Comparison of ENCODE assay signal across 2 cellular contexts in the genomic region with DNA sequence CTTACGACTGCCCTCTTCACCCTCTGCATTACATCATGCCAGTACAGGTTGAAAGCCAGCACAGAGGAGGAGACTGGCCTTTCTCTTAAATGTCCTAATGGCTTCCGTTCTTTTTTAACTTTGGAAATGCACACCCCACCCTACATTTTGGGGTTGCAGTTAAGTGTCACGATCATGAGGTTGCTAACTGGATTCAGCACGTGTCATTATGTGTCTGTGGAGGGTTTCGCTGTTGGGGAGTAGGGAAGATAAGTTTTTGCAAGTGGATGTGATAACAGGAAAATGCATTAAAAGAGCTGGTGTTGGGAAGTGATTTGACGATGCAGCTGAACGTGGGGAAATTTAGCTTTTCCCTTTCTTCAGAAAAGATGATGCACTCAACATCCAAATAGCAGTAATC.
A peak's percentile ranks its signal among the peaks of the same experiment; 100 is the strongest.
TF ChIP-seq lines count a peak whose summit lies in the region.

No MANE protein-coding gene starts in this region.

TF ChIP-seq in GM23338, 12 proteins besides CTCF, POLR2A, EP300 and RAD21:
- TF ChIP-seq ZNF331 (CRISPR knock-in tag; IDR thresholded peaks at IDR 0.05; ENCODE audit: low read depth) = no peak
- TF ChIP-seq NANOG (IDR thresholded peaks at IDR 0.05; ENCODE audit: borderline replicate concordance) = no peak
- TF ChIP-seq EZH2 (IDR thresholded peaks at IDR 0.05; ENCODE audit: low read depth, unreplicated experiment) = no peak
- TF ChIP-seq EZH2phosphoT487 (IDR thresholded peaks at IDR 0.05; ENCODE audit: unreplicated experiment) = no peak
- TF ChIP-seq, protein P1, sequence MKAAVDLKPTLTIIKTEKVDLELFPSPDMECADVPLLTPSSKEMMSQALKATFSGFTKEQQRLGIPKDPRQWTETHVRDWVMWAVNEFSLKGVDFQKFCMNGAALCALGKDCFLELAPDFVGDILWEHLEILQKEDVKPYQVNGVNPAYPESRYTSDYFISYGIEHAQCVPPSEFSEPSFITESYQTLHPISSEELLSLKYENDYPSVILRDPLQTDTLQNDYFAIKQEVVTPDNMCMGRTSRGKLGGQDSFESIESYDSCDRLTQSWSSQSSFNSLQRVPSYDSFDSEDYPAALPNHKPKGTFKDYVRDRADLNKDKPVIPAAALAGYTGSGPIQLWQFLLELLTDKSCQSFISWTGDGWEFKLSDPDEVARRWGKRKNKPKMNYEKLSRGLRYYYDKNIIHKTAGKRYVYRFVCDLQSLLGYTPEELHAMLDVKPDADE (IDR thresholded peaks at IDR 0.05) = no peak

TF ChIP-seq in K562, 482 proteins besides CTCF, POLR2A, EP300 and RAD21 (continues in another document):
- TF ChIP-seq PHB2 (IDR thresholded peaks at IDR 0.05; ENCODE audit: low read depth) = no peak
- TF ChIP-seq TCF3 (CRISPR knock-in tag; IDR thresholded peaks at IDR 0.05) = no peak
- TF ChIP-seq EHMT2 (IDR thresholded peaks at IDR 0.05) = no peak
- no peak for TF ChIP-seq HMGN3 (IDR thresholded peaks at IDR 0.05; ENCODE audit: borderline replicate concordance, extremely low read depth, insufficient read length, low read depth, low read length)
- TF ChIP-seq ZNF3 (CRISPR knock-in tag; IDR thresholded peaks at IDR 0.05) = no peak
- no peak for TF ChIP-seq ZNF77 (CRISPR knock-in tag; IDR thresholded peaks at IDR 0.05)
- TF ChIP-seq ZNF408 (CRISPR knock-in tag; IDR thresholded peaks at IDR 0.05; ENCODE audit: low read depth) = no peak
- peak in 1 of 2 experiments; percentile 43; a peak in 1 of 4 replicates for TF ChIP-seq HDAC1 (IDR thresholded peaks at IDR 0.05)
- TF ChIP-seq, protein P2, sequence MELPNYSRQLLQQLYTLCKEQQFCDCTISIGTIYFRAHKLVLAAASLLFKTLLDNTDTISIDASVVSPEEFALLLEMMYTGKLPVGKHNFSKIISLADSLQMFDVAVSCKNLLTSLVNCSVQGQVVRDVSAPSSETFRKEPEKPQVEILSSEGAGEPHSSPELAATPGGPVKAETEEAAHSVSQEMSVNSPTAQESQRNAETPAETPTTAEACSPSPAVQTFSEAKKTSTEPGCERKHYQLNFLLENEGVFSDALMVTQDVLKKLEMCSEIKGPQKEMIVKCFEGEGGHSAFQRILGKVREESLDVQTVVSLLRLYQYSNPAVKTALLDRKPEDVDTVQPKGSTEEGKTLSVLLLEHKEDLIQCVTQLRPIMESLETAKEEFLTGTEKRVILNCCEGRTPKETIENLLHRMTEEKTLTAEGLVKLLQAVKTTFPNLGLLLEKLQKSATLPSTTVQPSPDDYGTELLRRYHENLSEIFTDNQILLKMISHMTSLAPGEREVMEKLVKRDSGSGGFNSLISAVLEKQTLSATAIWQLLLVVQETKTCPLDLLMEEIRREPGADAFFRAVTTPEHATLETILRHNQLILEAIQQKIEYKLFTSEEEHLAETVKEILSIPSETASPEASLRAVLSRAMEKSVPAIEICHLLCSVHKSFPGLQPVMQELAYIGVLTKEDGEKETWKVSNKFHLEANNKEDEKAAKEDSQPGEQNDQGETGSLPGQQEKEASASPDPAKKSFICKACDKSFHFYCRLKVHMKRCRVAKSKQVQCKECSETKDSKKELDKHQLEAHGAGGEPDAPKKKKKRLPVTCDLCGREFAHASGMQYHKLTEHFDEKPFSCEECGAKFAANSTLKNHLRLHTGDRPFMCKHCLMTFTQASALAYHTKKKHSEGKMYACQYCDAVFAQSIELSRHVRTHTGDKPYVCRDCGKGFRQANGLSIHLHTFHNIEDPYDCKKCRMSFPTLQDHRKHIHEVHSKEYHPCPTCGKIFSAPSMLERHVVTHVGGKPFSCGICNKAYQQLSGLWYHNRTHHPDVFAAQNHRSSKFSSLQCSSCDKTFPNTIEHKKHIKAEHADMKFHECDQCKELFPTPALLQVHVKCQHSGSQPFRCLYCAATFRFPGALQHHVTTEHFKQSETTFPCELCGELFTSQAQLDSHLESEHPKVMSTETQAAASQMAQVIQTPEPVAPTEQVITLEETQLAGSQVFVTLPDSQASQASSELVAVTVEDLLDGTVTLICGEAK (IDR thresholded peaks at IDR 0.05) = peak; percentile 8
- TF ChIP-seq, protein P2 (CRISPR knock-in tag; IDR thresholded peaks at IDR 0.05) = no peak
- TF ChIP-seq CEBPG (CRISPR knock-in tag; IDR thresholded peaks at IDR 0.05) = no peak
- TF ChIP-seq CEBPG (tag; conservative IDR thresholded peaks at IDR 0.05 in 1 of 2, IDR thresholded peaks at IDR 0.05 in 1 of 2) = peak in 1 of 2 experiments; percentile 45; a peak in 1 of 4 replicates
- no peak for TF ChIP-seq SMARCB1 (IDR thresholded peaks at IDR 0.05; ENCODE audit: insufficient read length, low read depth)
- no peak for TF ChIP-seq FOXM1 (IDR thresholded peaks at IDR 0.05; ENCODE audit: low read depth)
- TF ChIP-seq FOXM1 (CRISPR knock-in tag; IDR thresholded peaks at IDR 0.05; ENCODE audit: low read depth) = no peak
- TF ChIP-seq ZNF75A (CRISPR knock-in tag; IDR thresholded peaks at IDR 0.05) = no peak
- no peak for TF ChIP-seq HCFC1 (IDR thresholded peaks at IDR 0.05; ENCODE audit: low read depth, low read length)
- no peak for TF ChIP-seq PML (IDR thresholded peaks at IDR 0.05; ENCODE audit: low read length)
- 0 out of 2 replicates have a peak, but pooled peaks have one; percentile 28 for TF ChIP-seq ZNF311 (CRISPR knock-in tag; IDR thresholded peaks at IDR 0.05)
- no peak for TF ChIP-seq NBN (IDR thresholded peaks at IDR 0.05; ENCODE audit: low read depth)
- TF ChIP-seq, protein P3, sequence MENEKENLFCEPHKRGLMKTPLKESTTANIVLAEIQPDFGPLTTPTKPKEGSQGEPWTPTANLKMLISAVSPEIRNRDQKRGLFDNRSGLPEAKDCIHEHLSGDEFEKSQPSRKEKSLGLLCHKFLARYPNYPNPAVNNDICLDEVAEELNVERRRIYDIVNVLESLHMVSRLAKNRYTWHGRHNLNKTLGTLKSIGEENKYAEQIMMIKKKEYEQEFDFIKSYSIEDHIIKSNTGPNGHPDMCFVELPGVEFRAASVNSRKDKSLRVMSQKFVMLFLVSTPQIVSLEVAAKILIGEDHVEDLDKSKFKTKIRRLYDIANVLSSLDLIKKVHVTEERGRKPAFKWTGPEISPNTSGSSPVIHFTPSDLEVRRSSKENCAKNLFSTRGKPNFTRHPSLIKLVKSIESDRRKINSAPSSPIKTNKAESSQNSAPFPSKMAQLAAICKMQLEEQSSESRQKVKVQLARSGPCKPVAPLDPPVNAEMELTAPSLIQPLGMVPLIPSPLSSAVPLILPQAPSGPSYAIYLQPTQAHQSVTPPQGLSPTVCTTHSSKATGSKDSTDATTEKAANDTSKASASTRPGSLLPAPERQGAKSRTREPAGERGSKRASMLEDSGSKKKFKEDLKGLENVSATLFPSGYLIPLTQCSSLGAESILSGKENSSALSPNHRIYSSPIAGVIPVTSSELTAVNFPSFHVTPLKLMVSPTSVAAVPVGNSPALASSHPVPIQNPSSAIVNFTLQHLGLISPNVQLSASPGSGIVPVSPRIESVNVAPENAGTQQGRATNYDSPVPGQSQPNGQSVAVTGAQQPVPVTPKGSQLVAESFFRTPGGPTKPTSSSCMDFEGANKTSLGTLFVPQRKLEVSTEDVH (IDR thresholded peaks at IDR 0.05; ENCODE audit: low read depth, partially characterized antibody) = peak; percentile 45
- TF ChIP-seq JUND (IDR thresholded peaks at IDR 0.05; ENCODE audit: borderline replicate concordance, low read depth, low read length) = no peak
- TF ChIP-seq JUND (tag; IDR thresholded peaks at IDR 0.05; ENCODE audit: borderline replicate concordance, low read depth, low read length) = no peak
- TF ChIP-seq, protein P4, sequence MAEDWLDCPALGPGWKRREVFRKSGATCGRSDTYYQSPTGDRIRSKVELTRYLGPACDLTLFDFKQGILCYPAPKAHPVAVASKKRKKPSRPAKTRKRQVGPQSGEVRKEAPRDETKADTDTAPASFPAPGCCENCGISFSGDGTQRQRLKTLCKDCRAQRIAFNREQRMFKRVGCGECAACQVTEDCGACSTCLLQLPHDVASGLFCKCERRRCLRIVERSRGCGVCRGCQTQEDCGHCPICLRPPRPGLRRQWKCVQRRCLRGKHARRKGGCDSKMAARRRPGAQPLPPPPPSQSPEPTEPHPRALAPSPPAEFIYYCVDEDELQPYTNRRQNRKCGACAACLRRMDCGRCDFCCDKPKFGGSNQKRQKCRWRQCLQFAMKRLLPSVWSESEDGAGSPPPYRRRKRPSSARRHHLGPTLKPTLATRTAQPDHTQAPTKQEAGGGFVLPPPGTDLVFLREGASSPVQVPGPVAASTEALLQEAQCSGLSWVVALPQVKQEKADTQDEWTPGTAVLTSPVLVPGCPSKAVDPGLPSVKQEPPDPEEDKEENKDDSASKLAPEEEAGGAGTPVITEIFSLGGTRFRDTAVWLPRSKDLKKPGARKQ (CRISPR knock-in tag; IDR thresholded peaks at IDR 0.05) = no peak
- TF ChIP-seq, protein P5, sequence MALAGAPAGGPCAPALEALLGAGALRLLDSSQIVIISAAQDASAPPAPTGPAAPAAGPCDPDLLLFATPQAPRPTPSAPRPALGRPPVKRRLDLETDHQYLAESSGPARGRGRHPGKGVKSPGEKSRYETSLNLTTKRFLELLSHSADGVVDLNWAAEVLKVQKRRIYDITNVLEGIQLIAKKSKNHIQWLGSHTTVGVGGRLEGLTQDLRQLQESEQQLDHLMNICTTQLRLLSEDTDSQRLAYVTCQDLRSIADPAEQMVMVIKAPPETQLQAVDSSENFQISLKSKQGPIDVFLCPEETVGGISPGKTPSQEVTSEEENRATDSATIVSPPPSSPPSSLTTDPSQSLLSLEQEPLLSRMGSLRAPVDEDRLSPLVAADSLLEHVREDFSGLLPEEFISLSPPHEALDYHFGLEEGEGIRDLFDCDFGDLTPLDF (CRISPR knock-in tag; IDR thresholded peaks at IDR 0.05) = no peak
- TF ChIP-seq ZNF316 (IDR thresholded peaks at IDR 0.05) = no peak
- TF ChIP-seq MCM7 (IDR thresholded peaks at IDR 0.05) = no peak
- no peak for TF ChIP-seq SRSF3 (IDR thresholded peaks at IDR 0.05; ENCODE audit: insufficient read depth, low read length)
- TF ChIP-seq FOXA3 (CRISPR knock-in tag; conservative IDR thresholded peaks at IDR 0.05 in 1 of 2, IDR thresholded peaks at IDR 0.05 in 1 of 2) = 0 out of 4 replicates have a peak, but pooled peaks of 1 of the 2 experiments have one; percentile 14
- TF ChIP-seq, protein P6, sequence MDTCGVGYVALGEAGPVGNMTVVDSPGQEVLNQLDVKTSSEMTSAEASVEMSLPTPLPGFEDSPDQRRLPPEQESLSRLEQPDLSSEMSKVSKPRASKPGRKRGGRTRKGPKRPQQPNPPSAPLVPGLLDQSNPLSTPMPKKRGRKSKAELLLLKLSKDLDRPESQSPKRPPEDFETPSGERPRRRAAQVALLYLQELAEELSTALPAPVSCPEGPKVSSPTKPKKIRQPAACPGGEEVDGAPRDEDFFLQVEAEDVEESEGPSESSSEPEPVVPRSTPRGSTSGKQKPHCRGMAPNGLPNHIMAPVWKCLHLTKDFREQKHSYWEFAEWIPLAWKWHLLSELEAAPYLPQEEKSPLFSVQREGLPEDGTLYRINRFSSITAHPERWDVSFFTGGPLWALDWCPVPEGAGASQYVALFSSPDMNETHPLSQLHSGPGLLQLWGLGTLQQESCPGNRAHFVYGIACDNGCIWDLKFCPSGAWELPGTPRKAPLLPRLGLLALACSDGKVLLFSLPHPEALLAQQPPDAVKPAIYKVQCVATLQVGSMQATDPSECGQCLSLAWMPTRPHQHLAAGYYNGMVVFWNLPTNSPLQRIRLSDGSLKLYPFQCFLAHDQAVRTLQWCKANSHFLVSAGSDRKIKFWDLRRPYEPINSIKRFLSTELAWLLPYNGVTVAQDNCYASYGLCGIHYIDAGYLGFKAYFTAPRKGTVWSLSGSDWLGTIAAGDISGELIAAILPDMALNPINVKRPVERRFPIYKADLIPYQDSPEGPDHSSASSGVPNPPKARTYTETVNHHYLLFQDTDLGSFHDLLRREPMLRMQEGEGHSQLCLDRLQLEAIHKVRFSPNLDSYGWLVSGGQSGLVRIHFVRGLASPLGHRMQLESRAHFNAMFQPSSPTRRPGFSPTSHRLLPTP (IDR thresholded peaks at IDR 0.05; ENCODE audit: borderline replicate concordance, extremely low read depth, insufficient read length) = no peak
- TF ChIP-seq MAFG (tag; conservative IDR thresholded peaks at IDR 0.05) = 0 out of 2 replicates have a peak, but pooled peaks have one; percentile 11
- no peak for TF ChIP-seq KAT8 (IDR thresholded peaks at IDR 0.05; ENCODE audit: low read depth)
- no peak for TF ChIP-seq NUFIP1 (IDR thresholded peaks at IDR 0.05; ENCODE audit: partially characterized antibody)
- TF ChIP-seq, protein P7, sequence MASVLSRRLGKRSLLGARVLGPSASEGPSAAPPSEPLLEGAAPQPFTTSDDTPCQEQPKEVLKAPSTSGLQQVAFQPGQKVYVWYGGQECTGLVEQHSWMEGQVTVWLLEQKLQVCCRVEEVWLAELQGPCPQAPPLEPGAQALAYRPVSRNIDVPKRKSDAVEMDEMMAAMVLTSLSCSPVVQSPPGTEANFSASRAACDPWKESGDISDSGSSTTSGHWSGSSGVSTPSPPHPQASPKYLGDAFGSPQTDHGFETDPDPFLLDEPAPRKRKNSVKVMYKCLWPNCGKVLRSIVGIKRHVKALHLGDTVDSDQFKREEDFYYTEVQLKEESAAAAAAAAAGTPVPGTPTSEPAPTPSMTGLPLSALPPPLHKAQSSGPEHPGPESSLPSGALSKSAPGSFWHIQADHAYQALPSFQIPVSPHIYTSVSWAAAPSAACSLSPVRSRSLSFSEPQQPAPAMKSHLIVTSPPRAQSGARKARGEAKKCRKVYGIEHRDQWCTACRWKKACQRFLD (CRISPR knock-in tag; IDR thresholded peaks at IDR 0.05) = peak; percentile 29; the same call in 1 of the 2 replicates
- no peak for TF ChIP-seq ZNF444 (CRISPR knock-in tag; IDR thresholded peaks at IDR 0.05)
- TF ChIP-seq HEY1 (CRISPR knock-in tag; IDR thresholded peaks at IDR 0.05; ENCODE audit: borderline replicate concordance) = peak; percentile 26; the same call in 1 of the 2 replicates
- TF ChIP-seq NCOR1 (IDR thresholded peaks at IDR 0.05) = no peak
